ENCODE assay signal across 24 cellular contexts in genomic region chr11:45142241-45142885, GRCh38. TPM values are rescaled to one million over a fixed set of nuclear protein-coding genes. Genes with fewer than 3 reads are reported as not detected.
DNase-seq lines count a peak whose midpoint lies in the region; ATAC-seq and TF ChIP-seq lines count a peak whose summit lies in the region.
"Had no signal": no experiment of that assay in that cellular context is flagged by ENCODE, and none has a peak within 500 bp of the region (broad histone marks: within the 10 kb centered on the region; RNA-seq: fewer than 3 reads in every experiment).

No MANE protein-coding gene starts in this region.

- no peaks in the 10 kb centered on the region for H3K36me3 Mint-ChIP-seq in activated CD8-positive, alpha-beta T cell treated with anti-CD3 and anti-CD28 coated beads, Interleukin-2, amount 10 ng/mL, durations not matched to agents 7 days and 5 days (ENCODE audit: low read depth)
- H3K36me3 Mint-ChIP-seq in activated CD8-positive, alpha-beta T cell treated with anti-CD3 and anti-CD28 coated beads for 36 hours (ENCODE audit: low read depth) = no peaks in the 10 kb centered on the region
- no peaks in the 10 kb centered on the region for H3K36me3 Mint-ChIP-seq in activated CD8-positive, alpha-beta memory T cell treated with anti-CD3 and anti-CD28 coated beads, Interleukin-2, amount 10 ng/mL, durations not matched to agents 7 days and 5 days
- H3K36me3 Mint-ChIP-seq in type B pancreatic cell = no peaks in the 10 kb centered on the region
- H3K36me3 Mint-ChIP-seq: activated naive CD4-positive, alpha-beta T cell treated with anti-CD3 and anti-CD28 coated beads, Interleukin-2, amount 50 U/mL, for 72 hours; CD14-positive monocyte; neural progenitor cell; T-cell had no signal

- H3K9me2 ChIP-seq in MM.1S (replicated peaks; ENCODE audit: insufficient read depth, low read length) = no peaks in the 10 kb centered on the region

- TF ChIP-seq CTCF in activated CD8-positive, alpha-beta T cell treated with anti-CD3 and anti-CD28 coated beads for 36 hours (IDR thresholded peaks at IDR 0.05) = no peak
- no peak for TF ChIP-seq CTCF in type B pancreatic cell (conservative IDR thresholded peaks at IDR 0.05)
- TF ChIP-seq CTCF in MM.1S (IDR thresholded peaks at IDR 0.05; ENCODE audit: low read length) = no peak

- no peaks in the 10 kb centered on the region for H3K36me3 ChIP-seq in MM.1S (replicated peaks; ENCODE audit: insufficient read depth, low read length)
- H3K36me3 ChIP-seq: neural progenitor cell had no signal

- no peak overlapping the region for H3K4me2 ChIP-seq in MM.1S (ENCODE audit: low read depth, low read length)
- H3K4me2 ChIP-seq: A549, neural progenitor cell had no signal

- DNase-seq in activated CD8-positive, alpha-beta T cell treated with anti-CD3 and anti-CD28 coated beads, Interleukin-2, amount 10 ng/mL, durations not matched to agents 7 days and 5 days = peak; percentile 15
- no peak for DNase-seq in activated CD8-positive, alpha-beta T cell treated with anti-CD3 and anti-CD28 coated beads for 36 hours
- peak; percentile 22 for DNase-seq in activated CD8-positive, alpha-beta memory T cell treated with anti-CD3 and anti-CD28 coated beads, Interleukin-2, amount 10 ng/mL, durations not matched to agents 7 days and 5 days
- DNase-seq in foreskin melanocyte = peak; percentile 2
- peak; percentile 40 for DNase-seq in type B pancreatic cell (ENCODE audit: extremely low spot score, unreplicated experiment)
- no peak for DNase-seq in MM.1S
- no peak for DNase-seq in NCI-H2171 treated with DMSO at 0.1 percent for 48 hours (lab: John Stamatoyannopoulos, UW)
- DNase-seq: activated CD4-positive, alpha-beta T cell treated with anti-CD3 and anti-CD28 coated beads, Interleukin-2, amount 50 U/mL, for 4 hours; activated T-cell treated with anti-CD3 and anti-CD28 coated beads, Interleukin-2, amount 50 U/mL, for 72 hours; cortex of kidney; DMS153; KBM-7; left colon; NCI-H1092; NCI-H2107; NCI-H526 treated with DMSO at 0.1 percent for 48 hours; Right ventricle myocardium superior; substantia nigra had no signal

- ATAC-seq in activated CD8-positive, alpha-beta T cell treated with anti-CD3 and anti-CD28 coated beads, Interleukin-2, amount 10 ng/mL, durations not matched to agents 7 days and 5 days = no peak
- no peak for ATAC-seq in activated CD8-positive, alpha-beta T cell treated with anti-CD3 and anti-CD28 coated beads for 36 hours
- no peak for ATAC-seq in activated CD8-positive, alpha-beta memory T cell treated with anti-CD3 and anti-CD28 coated beads, Interleukin-2, amount 10 ng/mL, durations not matched to agents 7 days and 5 days
- ATAC-seq in HG02642 (IDR thresholded peaks at IDR 0.05; ENCODE audit: poor library complexity, unreplicated experiment) = no peak
- ATAC-seq: A549, left colon, T-cell had no signal

- no peaks in the 10 kb centered on the region for H4K20me1 ChIP-seq in MM.1S (ENCODE audit: insufficient read depth, low read length)

- intact Hi-C loops in activated CD8-positive, alpha-beta T cell treated with anti-CD3 and anti-CD28 coated beads for 36 hours (cut with micrococcal nuclease) = no loop called here

- 0 out of 2 replicates have a peak, but pooled peaks cover 4% of the 10 kb centered on the region for H3K27me3 ChIP-seq in MM.1S (replicated peaks; ENCODE audit: insufficient read depth, low read length)

- peaks cover 32% of the 10 kb centered on the region for H3K4me1 Mint-ChIP-seq in activated CD8-positive, alpha-beta T cell treated with anti-CD3 and anti-CD28 coated beads, Interleukin-2, amount 10 ng/mL, durations not matched to agents 7 days and 5 days (ENCODE audit: low read depth)
- peaks cover 13% of the 10 kb centered on the region for H3K4me1 Mint-ChIP-seq in activated CD8-positive, alpha-beta T cell treated with anti-CD3 and anti-CD28 coated beads for 36 hours (ENCODE audit: low read depth)
- H3K4me1 Mint-ChIP-seq in activated CD8-positive, alpha-beta memory T cell treated with anti-CD3 and anti-CD28 coated beads, Interleukin-2, amount 10 ng/mL, durations not matched to agents 7 days and 5 days = peaks cover 29% of the 10 kb centered on the region
- peaks cover 7% of the 10 kb centered on the region for H3K4me1 Mint-ChIP-seq in type B pancreatic cell (ENCODE audit: unreplicated experiment)

- CTCF ChIA-PET in activated CD8-positive, alpha-beta T cell treated with anti-CD3 and anti-CD28 coated beads, Interleukin-2, amount 10 ng/mL, durations not matched to agents 7 days and 5 days (lab: Charles Lee) = interaction anchor here (1.0 to 3.2 kb wide), 5 partner anchors 32 to 629 kb away, joined by 3 to 16 read pairs (median 3); no protein-coding TSS in a partner anchor
- CTCF ChIA-PET in activated CD8-positive, alpha-beta T cell treated with anti-CD3 and anti-CD28 coated beads for 36 hours (lab: Charles Lee) = interaction anchor here (0.9 to 1.4 kb wide), 3 partner anchors 9 to 32 kb away, joined by 3 to 4 read pairs (median 3); no protein-coding TSS in a partner anchor
- CTCF ChIA-PET in activated CD8-positive, alpha-beta memory T cell treated with anti-CD3 and anti-CD28 coated beads, Interleukin-2, amount 10 ng/mL, durations not matched to agents 7 days and 5 days (lab: Charles Lee) = interaction anchor here (0.9 to 2.1 kb wide), 5 partner anchors 12 to 206 kb away, joined by 3 to 7 read pairs (median 4); no protein-coding TSS in a partner anchor

- H3K27ac Mint-ChIP-seq in activated CD8-positive, alpha-beta T cell treated with anti-CD3 and anti-CD28 coated beads, Interleukin-2, amount 10 ng/mL, durations not matched to agents 7 days and 5 days = no peak overlapping the region
- no peak overlapping the region for H3K27ac Mint-ChIP-seq in activated CD8-positive, alpha-beta T cell treated with anti-CD3 and anti-CD28 coated beads for 36 hours
- H3K27ac Mint-ChIP-seq in activated CD8-positive, alpha-beta memory T cell treated with anti-CD3 and anti-CD28 coated beads, Interleukin-2, amount 10 ng/mL, durations not matched to agents 7 days and 5 days = no peak overlapping the region
- H3K27ac Mint-ChIP-seq in type B pancreatic cell = no peak overlapping the region
- H3K27ac Mint-ChIP-seq: activated naive CD4-positive, alpha-beta T cell treated with anti-CD3 and anti-CD28 coated beads, Interleukin-2, amount 50 U/mL, for 72 hours; activated T-cell treated with anti-CD3 and anti-CD28 coated beads, Interleukin-2, amount 50 U/mL, for 72 hours; neural progenitor cell; T-cell had no signal

- H3K79me2 ChIP-seq in MM.1S (ENCODE audit: low read length) = no peaks in the 10 kb centered on the region

- no peak overlapping the region for H3K9ac ChIP-seq in MM.1S (ENCODE audit: low read length)
- H3K9ac ChIP-seq: neural progenitor cell had no signal

- no peak overlapping the region for H3K27ac ChIP-seq in MM.1S (ENCODE audit: low read length)
- H3K27ac ChIP-seq: A549, neural progenitor cell had no signal

- no peak overlapping the region for H3K4me3 ChIP-seq in MM.1S (ENCODE audit: low read length)
- H3K4me3 ChIP-seq: A549, neural progenitor cell had no signal

- peaks cover 19% of the 10 kb centered on the region for H3K4me1 ChIP-seq in MM.1S (ENCODE audit: low read length)

- 0 out of 2 replicates have a peak, but pooled peaks cover 4% of the 10 kb centered on the region for H3F3A ChIP-seq in MM.1S (ENCODE audit: insufficient read depth, low read length)

- H3K9me3 Mint-ChIP-seq in activated CD8-positive, alpha-beta T cell treated with anti-CD3 and anti-CD28 coated beads, Interleukin-2, amount 10 ng/mL, durations not matched to agents 7 days and 5 days (ENCODE audit: insufficient read depth) = no peaks in the 10 kb centered on the region
- no peaks in the 10 kb centered on the region for H3K9me3 Mint-ChIP-seq in activated CD8-positive, alpha-beta T cell treated with anti-CD3 and anti-CD28 coated beads for 36 hours
- H3K9me3 Mint-ChIP-seq in activated CD8-positive, alpha-beta memory T cell treated with anti-CD3 and anti-CD28 coated beads, Interleukin-2, amount 10 ng/mL, durations not matched to agents 7 days and 5 days (ENCODE audit: low read depth) = no peaks in the 10 kb centered on the region
- H3K9me3 Mint-ChIP-seq in type B pancreatic cell = no peaks in the 10 kb centered on the region
- H3K9me3 Mint-ChIP-seq: activated naive CD4-positive, alpha-beta T cell treated with anti-CD3 and anti-CD28 coated beads, Interleukin-2, amount 50 U/mL, for 72 hours; activated T-cell treated with anti-CD3 and anti-CD28 coated beads, Interleukin-2, amount 50 U/mL, for 72 hours; neural progenitor cell; T-cell had no signal

- POLR2A ChIA-PET in activated CD8-positive, alpha-beta T cell treated with anti-CD3 and anti-CD28 coated beads, Interleukin-2, amount 10 ng/mL, durations not matched to agents 7 days and 5 days (lab: Charles Lee) = no interaction called here
- POLR2A ChIA-PET in activated CD8-positive, alpha-beta T cell treated with anti-CD3 and anti-CD28 coated beads for 36 hours (lab: Charles Lee) = no interaction called here

- no peak overlapping the region for H3K4me3 Mint-ChIP-seq in activated CD8-positive, alpha-beta T cell treated with anti-CD3 and anti-CD28 coated beads, Interleukin-2, amount 10 ng/mL, durations not matched to agents 7 days and 5 days
- no peak overlapping the region for H3K4me3 Mint-ChIP-seq in activated CD8-positive, alpha-beta T cell treated with anti-CD3 and anti-CD28 coated beads for 36 hours
- H3K4me3 Mint-ChIP-seq in activated CD8-positive, alpha-beta memory T cell treated with anti-CD3 and anti-CD28 coated beads, Interleukin-2, amount 10 ng/mL, durations not matched to agents 7 days and 5 days = no peak overlapping the region
- no peak overlapping the region for H3K4me3 Mint-ChIP-seq in type B pancreatic cell
- H3K4me3 Mint-ChIP-seq: neural progenitor cell, T-cell had no signal

- H3K9me3 ChIP-seq in MM.1S (replicated peaks; ENCODE audit: insufficient read depth, low read length) = no peaks in the 10 kb centered on the region
- H3K9me3 ChIP-seq: A549 had no signal

- H3K27me3 Mint-ChIP-seq in activated CD8-positive, alpha-beta T cell treated with anti-CD3 and anti-CD28 coated beads, Interleukin-2, amount 10 ng/mL, durations not matched to agents 7 days and 5 days (ENCODE audit: low read depth) = peaks cover 57% of the 10 kb centered on the region
- H3K27me3 Mint-ChIP-seq in activated CD8-positive, alpha-beta T cell treated with anti-CD3 and anti-CD28 coated beads for 36 hours = peaks cover 28% of the 10 kb centered on the region
- peaks cover 71% of the 10 kb centered on the region for H3K27me3 Mint-ChIP-seq in activated CD8-positive, alpha-beta memory T cell treated with anti-CD3 and anti-CD28 coated beads, Interleukin-2, amount 10 ng/mL, durations not matched to agents 7 days and 5 days
- peaks cover 71% of the 10 kb centered on the region for H3K27me3 Mint-ChIP-seq in type B pancreatic cell

- H2AFZ ChIP-seq in MM.1S (ENCODE audit: low read length) = no peak overlapping the region
- H2AFZ ChIP-seq: neural progenitor cell had no signal

RNA-seq across cellular contexts. Expression of gene PRDM11, which starts 4.1 kb away (rescaled TPM):
- total RNA-seq in activated CD8-positive, alpha-beta T cell treated with anti-CD3 and anti-CD28 coated beads, Interleukin-2, amount 10 ng/mL, durations not matched to agents 7 days and 5 days = 1 to 10 TPM; 3.5 to 3.6 TPM
- total RNA-seq in activated CD8-positive, alpha-beta T cell treated with anti-CD3 and anti-CD28 coated beads for 36 hours = 1 to 10 TPM; 2.6 to 3.5 TPM
- total RNA-seq in activated CD8-positive, alpha-beta memory T cell treated with anti-CD3 and anti-CD28 coated beads, Interleukin-2, amount 10 ng/mL, durations not matched to agents 7 days and 5 days = 1 to 10 TPM; 2.5 to 4.6 TPM
- total RNA-seq in type B pancreatic cell (ENCODE audit: low replicate concordance) = 13.6 and 24.0 TPM in 2 replicates

Comparison
In these comparisons a context has a peak if more than half of its experiments do, and no peak if none do; other contexts are left out.
1. DNase-seq: peak in activated CD8-positive, alpha-beta T cell treated with anti-CD3 and anti-CD28 coated beads, Interleukin-2, amount 10 ng/mL, durations not matched to agents 7 days and 5 days (single experiment), activated CD8-positive, alpha-beta memory T cell treated with anti-CD3 and anti-CD28 coated beads, Interleukin-2, amount 10 ng/mL, durations not matched to agents 7 days and 5 days (single experiment), foreskin melanocyte (single experiment) and type B pancreatic cell (single experiment); none in activated CD8-positive, alpha-beta T cell treated with anti-CD3 and anti-CD28 coated beads for 36 hours (single experiment), MM.1S (single experiment) and NCI-H2171 treated with DMSO at 0.1 percent for 48 hours (single experiment).